29 cellular contexts compared by ENCODE assay signal in genomic region chr1:194104247-194104844, GRCh38.
DNase-seq lines count a peak whose midpoint lies in the region; ATAC-seq and TF ChIP-seq lines count a peak whose summit lies in the region.
"Had no signal": no experiment of that assay in that cellular context is flagged by ENCODE, and none has a peak within 500 bp of the region (broad histone marks: within the 10 kb centered on the region; RNA-seq: fewer than 3 reads in every experiment).

No MANE protein-coding gene starts in this region.

- H3K36me3 ChIP-seq in RWPE2 (ENCODE audit: low read depth) = no peaks in the 10 kb centered on the region
- H3K36me3 ChIP-seq: esophagus squamous epithelium had no signal

- intact Hi-C loops in sciatic nerve (cut with DNase I) = no loop called here

- H3K9me3 ChIP-seq in RWPE2 (ENCODE audit: severe bottlenecking) = no peaks in the 10 kb centered on the region
- H3K9me3 ChIP-seq: esophagus squamous epithelium had no signal

- no peak overlapping the region for H3K4me3 ChIP-seq in RWPE2 (ENCODE audit: severe bottlenecking)
- H3K4me3 ChIP-seq: esophagus squamous epithelium, GM23338, skin epidermis had no signal

- no peak overlapping the region for H3K27ac ChIP-seq in RWPE2 (ENCODE audit: poor library complexity, severe bottlenecking)
- H3K27ac ChIP-seq: C4-2B, esophagus squamous epithelium, HL-60, skin epidermis had no signal

- no peak for TF ChIP-seq CTCF in RWPE2 (IDR thresholded peaks at IDR 0.05; ENCODE audit: poor library complexity, severe bottlenecking)

- ATAC-seq in RWPE2 (ENCODE audit: low read depth) (peak; percentile 14; the same call in 1 of the 3 replicates), sciatic nerve (peak; percentile 32), HG03571 (IDR thresholded peaks at IDR 0.05; ENCODE audit: unreplicated experiment) (no peak)
- ATAC-seq: GM23338, left colon had no signal

- no peaks in the 10 kb centered on the region for H3K4me1 ChIP-seq in RWPE2 (ENCODE audit: insufficient read depth, poor library complexity, severe bottlenecking)
- H3K4me1 ChIP-seq: esophagus squamous epithelium had no signal

- DNase-seq in EH (ENCODE audit: low read depth) (peak; percentile 3), RWPE2 (ENCODE audit: low spot score) (no peak), left kidney (ENCODE audit: low read depth, low spot score) (peak; percentile 48), sciatic nerve (ENCODE audit: low spot score) (no peak), NCI-H1092 (lab: John Stamatoyannopoulos, UW) (no peak), COR-L47 (lab: John Stamatoyannopoulos, UW) (no peak)
- DNase-seq: activated CD4-positive, alpha-beta T cell treated with anti-CD3 and anti-CD28 coated beads for 4 hours; activated gamma-delta T cell; activated naive CD8-positive, alpha-beta T cell treated with anti-CD3 and anti-CD28 coated beads, Interleukin-2, amount 50 U/mL, for 24 hours; activated T-cell treated with anti-CD3 and anti-CD28 coated beads, Interleukin-2, amount 50 U/mL, for 24 hours; Calu3; central memory CD4-positive, alpha-beta T cell; dermis blood vessel endothelial cell; esophagus squamous epithelium; foreskin melanocyte; HFFc6; left colon; mesenchymal stem cell; NCI-H1694 treated with DMSO at 0.1 percent for 48 hours; NCI-H526 treated with DMSO at 0.1 percent for 48 hours; stimulated activated CD4-positive, alpha-beta T cell treated with anti-CD3 and anti-CD28 coated beads, Interleukin-1b, Interleukin-23, amount 100 ng/mL, for 48 hours; stimulated activated CD8-positive, alpha-beta memory T cell treated with anti-CD3 and anti-CD28 coated beads, Interleukin-4, amount 100 ng/mL, for 48 hours; T-helper 2 cell; trophoblast cell had no signal

- no peaks in the 10 kb centered on the region for H3K27me3 ChIP-seq in RWPE2 (ENCODE audit: insufficient read depth, poor library complexity, severe bottlenecking)
- H3K27me3 ChIP-seq: esophagus squamous epithelium had no signal

Comparison
In these comparisons a context has a peak if more than half of its experiments do, and no peak if none do; other contexts are left out.
1. DNase-seq: peak in EH (single experiment) and left kidney (single experiment); none in RWPE2 (single experiment), sciatic nerve (single experiment), NCI-H1092 (single experiment) and COR-L47 (single experiment).